ENCODE assay signal across 25 cellular contexts in the genomic region with DNA sequence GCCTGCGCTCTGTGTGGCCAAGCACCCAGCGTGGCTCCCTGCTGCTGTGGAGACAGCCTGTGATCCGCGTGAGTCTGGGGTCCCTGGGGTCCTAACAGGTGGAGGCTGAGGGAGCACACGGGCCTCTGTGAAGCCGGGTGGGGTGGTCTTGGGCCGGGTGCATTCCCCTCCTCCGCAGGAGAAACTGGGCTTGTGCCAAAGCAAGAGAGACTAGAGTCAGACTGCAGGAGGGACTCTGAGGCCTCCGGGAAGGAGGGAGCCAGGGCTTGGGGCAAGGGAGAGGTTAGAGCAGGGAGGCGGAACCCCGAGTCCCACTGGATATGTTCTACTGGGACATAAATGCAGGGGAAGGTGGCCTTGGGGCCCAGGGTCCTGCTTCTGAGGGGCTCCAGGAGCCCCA. TPM values are rescaled to one million over a fixed set of nuclear protein-coding genes. Genes with fewer than 3 reads are reported as not detected.
DNase-seq lines count a peak whose midpoint lies in the region; ATAC-seq, FAIRE-seq and TF ChIP-seq lines count a peak whose summit lies in the region.
"Had no signal": no experiment of that assay in that cellular context is flagged by ENCODE, and none has a peak within 500 bp of the region (broad histone marks: within the 10 kb centered on the region; RNA-seq: fewer than 3 reads in every experiment).

No MANE protein-coding gene starts in this region.

- DNase-seq in activated naive CD4-positive, alpha-beta T cell treated with anti-CD3 and anti-CD28 coated beads, Interleukin-2, amount 50 U/mL, for 72 hours (ENCODE audit: low spot score in 2 of 2), result no peak
- DNase-seq in HepG2 (ENCODE audit: low spot score) (no peak), right lobe of liver (no peak), vagina (ENCODE audit: extremely low spot score in 2 of 2) (no peak), GM23338 (ENCODE audit: low spot score) (no peak)
- DNase-seq: 8988T; CD4-positive, CD25-positive, alpha-beta regulatory T cell; GOT3; HCEC 1CT; Kasumi-1; MV-4-11; NCI-H1105; NCI-H146; NCI-H1930; NCI-H446; NCI-H524 treated with DMSO at 0.1 percent for 48 hours had no signal

- in situ Hi-C loops in HepG2 (cut with HindIII; ENCODE audit: extremely low pct_ligation_motif_present, low pct_unique_long_range_greater_than_20kb), result no loop called here

- TF ChIP-seq POLR2A in HepG2 (IDR thresholded peaks at IDR 0.05; ENCODE audit: insufficient read depth in 1 of 2, low read depth in 2 of 2, low read length in 2 of 2), result no peak
- TF ChIP-seq POLR2A in right lobe of liver (IDR thresholded peaks at IDR 0.05), result no peak
- TF ChIP-seq POLR2A in vagina (IDR thresholded peaks at IDR 0.05), result no peak

- intact Hi-C loops in HepG2 (cut with micrococcal nuclease; ENCODE audit: unreplicated experiment), result no loop called here
- intact Hi-C loops in right lobe of liver (cut with DNase I), result no loop called here
- intact Hi-C loops in vagina (cut with DNase I), result no loop called here

- CTCF ChIA-PET in HepG2 (lab: Yijun Ruan, JAX; ENCODE audit: low intra/inter-chr PET ratio, low total read pairs), result no interaction called here

- H4K20me1 ChIP-seq in HepG2 (ENCODE audit: insufficient read depth, low read length), result no peaks in the 10 kb centered on the region
- H4K20me1 ChIP-seq in GM23338 (replicated peaks; ENCODE audit: insufficient read depth), result no peaks in the 10 kb centered on the region

- no peak for FAIRE-seq in HepG2 (lab: Jason Lieb, UNC)
- FAIRE-seq: D721Med, G401.6, RCC 7860 had no signal

- H3K4me2 ChIP-seq in HepG2 (ENCODE audit: low read depth, low read length), result no peak overlapping the region
- H3K4me2 ChIP-seq in GM23338, result no peak overlapping the region

- no peaks in the 10 kb centered on the region for H3K9me3 Mint-ChIP-seq in activated naive CD4-positive, alpha-beta T cell treated with anti-CD3 and anti-CD28 coated beads, Interleukin-2, amount 50 U/mL, for 24 hours
- no peaks in the 10 kb centered on the region for H3K9me3 Mint-ChIP-seq in activated naive CD4-positive, alpha-beta T cell treated with anti-CD3 and anti-CD28 coated beads, Interleukin-2, amount 50 U/mL, for 72 hours
- H3K9me3 Mint-ChIP-seq in GM23338, result no peaks in the 10 kb centered on the region
- H3K9me3 Mint-ChIP-seq: CD4-positive, CD25-positive, alpha-beta regulatory T cell had no signal

- H3K4me3 ChIP-seq in HepG2 (replicated peaks in 1 of 3; ENCODE audit: insufficient read depth in 1 of 3, low read depth in 2 of 3, low read length in 3 of 3) (no peak overlapping the region), right lobe of liver (no peak overlapping the region), muscle layer of colon (ENCODE audit: low read depth in 1 of 2, low read length in 2 of 2) (no peak overlapping the region), vagina (no peak overlapping the region), GM23338 (no peak overlapping the region)
- H3K4me3 ChIP-seq: SJSA1 had no signal

- no peaks in the 10 kb centered on the region for H3K9me2 ChIP-seq in GM23338 (ENCODE audit: insufficient read depth)

- no CpG with 5 or more reads among the region's 11 CpGs for WGBS in HepG2 (ENCODE audit: low lambda C conversion rate)
- no CpG with 5 or more reads among the region's 11 CpGs for WGBS in right lobe of liver (ENCODE audit: insufficient coverage, low coverage, low lambda C conversion rate, missing lambda C conversion rate)

- BruUV-seq in HepG2 (replicated peaks; lab: Mats Ljungman, UMichigan), result no TSS peak

- H2AFZ ChIP-seq in HepG2 (ENCODE audit: low read length) (no peak overlapping the region), GM23338 (no peak overlapping the region)

- TF ChIP-seq EP300 in HepG2 (IDR thresholded peaks at IDR 0.05; ENCODE audit: low read depth in 2 of 2, low read length in 2 of 2) (no peak), HepG2 (CRISPR knock-in tag; IDR thresholded peaks at IDR 0.05; ENCODE audit: borderline replicate concordance) (no peak)

- no peak for TF ChIP-seq RAD21 in HepG2 (CRISPR knock-in tag; IDR thresholded peaks at IDR 0.05)

- POLR2A ChIA-PET in HepG2 (lab: Yijun Ruan, JAX), result no interaction called here

- H3K4me1 ChIP-seq in HepG2 (ENCODE audit: insufficient read depth, low read length), result peaks cover 44% of the 10 kb centered on the region
- H3K4me1 ChIP-seq in right lobe of liver, result no peaks in the 10 kb centered on the region
- peaks cover 11% of the 10 kb centered on the region for H3K4me1 ChIP-seq in muscle layer of colon (ENCODE audit: insufficient read depth, low read length)
- peaks cover 24% of the 10 kb centered on the region for H3K4me1 ChIP-seq in vagina
- no peaks in the 10 kb centered on the region for H3K4me1 ChIP-seq in GM23338 (ENCODE audit: insufficient read depth)

- H3K27ac ChIP-seq in HepG2 (ENCODE audit: extremely low read length, insufficient read depth, low read length) (no peak overlapping the region), right lobe of liver (no peak overlapping the region), muscle layer of colon (ENCODE audit: low read depth, low read length) (peak overlapping the region; percentile 13), vagina (peak overlapping the region; percentile 7), GM23338 (ENCODE audit: low read depth) (no peak overlapping the region)
- H3K27ac ChIP-seq: SJSA1 had no signal

- no peak for TF ChIP-seq CTCF in HepG2 (CRISPR knock-in tag; IDR thresholded peaks at IDR 0.05)
- TF ChIP-seq CTCF in right lobe of liver (IDR thresholded peaks at IDR 0.05), result no peak
- TF ChIP-seq CTCF in vagina (IDR thresholded peaks at IDR 0.05), result no peak
- TF ChIP-seq CTCF in GM23338 (conservative IDR thresholded peaks at IDR 0.05; ENCODE audit: low read depth in 2 of 2), result no peak

- no peaks in the 10 kb centered on the region for H3K9me3 ChIP-seq in HepG2 (ENCODE audit: low read length)
- H3K9me3 ChIP-seq in right lobe of liver, result no peaks in the 10 kb centered on the region
- H3K9me3 ChIP-seq in muscle layer of colon (ENCODE audit: low read length), result no peaks in the 10 kb centered on the region
- H3K9me3 ChIP-seq in vagina, result no peaks in the 10 kb centered on the region
- H3K9me3 ChIP-seq: SJSA1 had no signal

- no peaks in the 10 kb centered on the region for H3K36me3 Mint-ChIP-seq in activated naive CD4-positive, alpha-beta T cell treated with anti-CD3 and anti-CD28 coated beads, Interleukin-2, amount 50 U/mL, for 24 hours
- H3K36me3 Mint-ChIP-seq in activated naive CD4-positive, alpha-beta T cell treated with anti-CD3 and anti-CD28 coated beads, Interleukin-2, amount 50 U/mL, for 72 hours, result no peaks in the 10 kb centered on the region
- no peaks in the 10 kb centered on the region for H3K36me3 Mint-ChIP-seq in GM23338 (ENCODE audit: low read depth)
- H3K36me3 Mint-ChIP-seq: CD4-positive, CD25-positive, alpha-beta regulatory T cell had no signal

- no peak for ATAC-seq in activated naive CD4-positive, alpha-beta T cell treated with anti-CD3 and anti-CD28 coated beads, Interleukin-2, amount 50 U/mL, for 72 hours
- ATAC-seq in HepG2 (no peak), right lobe of liver (no peak), GM23338 (no peak), HG03280 (IDR thresholded peaks at IDR 0.05; ENCODE audit: unreplicated experiment) (no peak)

- no peak overlapping the region for H3K9ac ChIP-seq in HepG2 (ENCODE audit: insufficient read depth, low read depth, low read length)
- H3K9ac ChIP-seq in muscle layer of colon (ENCODE audit: low read length), result no peak overlapping the region

- H3K79me2 ChIP-seq in HepG2 (ENCODE audit: insufficient read depth, low read length), result no peaks in the 10 kb centered on the region
- no peaks in the 10 kb centered on the region for H3K79me2 ChIP-seq in GM23338 (replicated peaks; ENCODE audit: insufficient read depth)

- H3K36me3 ChIP-seq in HepG2 (replicated peaks in 1 of 2; ENCODE audit: control insufficient read depth in 1 of 2, insufficient read depth in 2 of 2, low read length in 2 of 2), result no peaks in the 10 kb centered on the region
- H3K36me3 ChIP-seq in right lobe of liver, result no peaks in the 10 kb centered on the region
- H3K36me3 ChIP-seq in muscle layer of colon (ENCODE audit: insufficient read depth, low read length), result no peaks in the 10 kb centered on the region
- H3K36me3 ChIP-seq in vagina, result no peaks in the 10 kb centered on the region
- no peaks in the 10 kb centered on the region for H3K36me3 ChIP-seq in GM23338 (ENCODE audit: insufficient read depth)

- H3K27me3 Mint-ChIP-seq in activated naive CD4-positive, alpha-beta T cell treated with anti-CD3 and anti-CD28 coated beads, Interleukin-2, amount 50 U/mL, for 24 hours, result no peaks in the 10 kb centered on the region
- H3K27me3 Mint-ChIP-seq in GM23338 (ENCODE audit: insufficient read depth, low read depth, poor library complexity), result peaks cover 12% of the 10 kb centered on the region
- H3K27me3 Mint-ChIP-seq: CD4-positive, CD25-positive, alpha-beta regulatory T cell had no signal

- H3K4me1 Mint-ChIP-seq in activated naive CD4-positive, alpha-beta T cell treated with anti-CD3 and anti-CD28 coated beads, Interleukin-2, amount 50 U/mL, for 24 hours, result no peaks in the 10 kb centered on the region
- H3K4me1 Mint-ChIP-seq in GM23338, result no peaks in the 10 kb centered on the region
- H3K4me1 Mint-ChIP-seq: CD4-positive, CD25-positive, alpha-beta regulatory T cell had no signal

- H3K4me3 Mint-ChIP-seq in activated naive CD4-positive, alpha-beta T cell treated with anti-CD3 and anti-CD28 coated beads, Interleukin-2, amount 50 U/mL, for 24 hours, result no peak overlapping the region
- H3K4me3 Mint-ChIP-seq in GM23338, result no peak overlapping the region
- H3K4me3 Mint-ChIP-seq: CD4-positive, CD25-positive, alpha-beta regulatory T cell had no signal

- peak overlapping the region; percentile 41 for H3K27ac Mint-ChIP-seq in activated naive CD4-positive, alpha-beta T cell treated with anti-CD3 and anti-CD28 coated beads, Interleukin-2, amount 50 U/mL, for 24 hours
- no peak overlapping the region for H3K27ac Mint-ChIP-seq in activated naive CD4-positive, alpha-beta T cell treated with anti-CD3 and anti-CD28 coated beads, Interleukin-2, amount 50 U/mL, for 72 hours
- H3K27ac Mint-ChIP-seq in GM23338, result no peak overlapping the region
- H3K27ac Mint-ChIP-seq: CD4-positive, CD25-positive, alpha-beta regulatory T cell had no signal

- H3K27me3 ChIP-seq in HepG2 (ENCODE audit: control insufficient read depth in 1 of 2, insufficient read depth in 2 of 2, low read length in 2 of 2), result peaks cover 0 to 9% of the 10 kb centered on the region in 2 experiments; a peak in 2 of 5 replicates
- H3K27me3 ChIP-seq in right lobe of liver, result no peaks in the 10 kb centered on the region
- H3K27me3 ChIP-seq in muscle layer of colon (ENCODE audit: control insufficient read depth in 1 of 2, insufficient read depth in 2 of 2, low read length in 2 of 2), result no peaks in the 10 kb centered on the region
- H3K27me3 ChIP-seq in vagina, result no peaks in the 10 kb centered on the region
- H3K27me3 ChIP-seq in GM23338 (ENCODE audit: insufficient read depth), result no peaks in the 10 kb centered on the region
- H3K27me3 ChIP-seq: SJSA1 had no signal

- H3F3A ChIP-seq in GM23338 (replicated peaks; ENCODE audit: low read depth), result no peaks in the 10 kb centered on the region

RNA-seq across cellular contexts. Expression of a gene that starts 10.5 kb away (rescaled TPM):
- 10 to 100 TPM; 10.6 to 15.6 TPM for total RNA-seq in activated naive CD4-positive, alpha-beta T cell treated with anti-CD3 and anti-CD28 coated beads, Interleukin-2, amount 50 U/mL, for 72 hours
- total RNA-seq in HepG2 (2016; rRNA removed; fragmentation: Illumina TruSeq; extraction: Trizol) (5.4 and 8.0 TPM in 2 replicates), right lobe of liver (10 to 100 TPM in 3 of 6 experiments, 1 to 10 TPM in 3; 5.0 to 26.0 (median 10.4) TPM), vagina (25.0 TPM)
- total RNA-seq in HepG2 (2016; cell fraction: cytosol; rRNA removed; fragmentation: Illumina TruSeq; extraction: Trizol; ENCODE audit: low read depth), result 8.5 and 9.7 TPM in 2 replicates
- 5.7 and 10.6 TPM in 2 replicates for total RNA-seq in HepG2 (2016; cell fraction: insoluble cytoplasmic fraction; rRNA removed; fragmentation: Illumina TruSeq; extraction: Trizol)
- total RNA-seq in HepG2 (2016; cell fraction: membrane; rRNA removed; fragmentation: Illumina TruSeq; extraction: Trizol), result 8.2 and 10.5 TPM in 2 replicates
- 2.7 and 3.8 TPM in 2 replicates for total RNA-seq in HepG2 (2016; cell fraction: nucleus; rRNA removed; fragmentation: Illumina TruSeq; extraction: Trizol)
- polyA plus RNA-seq in HepG2 (2011; rRNA removed) (3.4 and 4.5 TPM in 2 replicates), GM23338 (2016; fragmentation: Nextera tagmentation; extraction: Ambion mirVana) (33.4 and 37.7 TPM in 2 replicates)
- 1.9 and 8.6 TPM in 2 replicates for polyA plus RNA-seq in HepG2 (2011; cell fraction: cytosol; rRNA removed)
- polyA plus RNA-seq in HepG2 (2011; cell fraction: nucleus; rRNA removed), result 4.9 and 10.5 TPM in 2 replicates
- 1.9 and 2.8 TPM in 2 replicates for polyA plus RNA-seq in HepG2 (2012)
- polyA plus RNA-seq in HepG2 (2016; cell fraction: cytosol; fragmentation: Illumina TruSeq; extraction: Trizol; ENCODE audit: low read depth), result 8.4 and 8.5 TPM in 2 replicates
- polyA plus RNA-seq in HepG2 (2016; cell fraction: insoluble cytoplasmic fraction; fragmentation: Illumina TruSeq; extraction: Trizol; ENCODE audit: low read depth), result 4.0 and 5.1 TPM in 2 replicates
- 6.4 and 6.8 TPM in 2 replicates for polyA plus RNA-seq in HepG2 (2016; cell fraction: membrane; fragmentation: Illumina TruSeq; extraction: Trizol; ENCODE audit: low read depth)
- 5.5 and 7.2 TPM in 2 replicates for polyA plus RNA-seq in HepG2 (2016; cell fraction: nucleus; fragmentation: Illumina TruSeq; extraction: Trizol; ENCODE audit: insufficient read depth, low read depth)
- 0.90 and 2.5 TPM in 2 replicates for polyA minus RNA-seq in HepG2 (2011; rRNA and poly(A)+ RNA removed; ENCODE audit: low replicate concordance)
- 1.3 TPM in 1 of 2 replicates, not detected in the other for polyA minus RNA-seq in HepG2 (2011; cell fraction: cytosol; rRNA and poly(A)+ RNA removed)
- polyA minus RNA-seq in HepG2 (2011; cell fraction: nucleus; rRNA and poly(A)+ RNA removed), result 2.6 and 2.8 TPM in 2 replicates
- 21.7 and 53.9 TPM in 2 replicates for total RNA-seq in GM23338 (2014; rRNA removed; shearing (Covaris generic))

RNA-seq across cellular contexts. Expression of a gene that starts 20.4 kb away (rescaled TPM):
- total RNA-seq in activated naive CD4-positive, alpha-beta T cell treated with anti-CD3 and anti-CD28 coated beads, Interleukin-2, amount 50 U/mL, for 72 hours, result 1 to 10 TPM; 1.3 to 1.7 TPM
- total RNA-seq in HepG2 (2016; rRNA removed; fragmentation: Illumina TruSeq; extraction: Trizol), result 3.6 and 7.4 TPM in 2 replicates
- 2.1 TPM in 2 replicates for total RNA-seq in HepG2 (2016; cell fraction: cytosol; rRNA removed; fragmentation: Illumina TruSeq; extraction: Trizol; ENCODE audit: low read depth)
- 3.4 and 7.7 TPM in 2 replicates for total RNA-seq in HepG2 (2016; cell fraction: insoluble cytoplasmic fraction; rRNA removed; fragmentation: Illumina TruSeq; extraction: Trizol)
- 1.7 and 2.5 TPM in 2 replicates for total RNA-seq in HepG2 (2016; cell fraction: membrane; rRNA removed; fragmentation: Illumina TruSeq; extraction: Trizol)
- total RNA-seq in HepG2 (2016; cell fraction: nucleus; rRNA removed; fragmentation: Illumina TruSeq; extraction: Trizol), result 7.9 and 8.9 TPM in 2 replicates
- 3.3 and 7.2 TPM in 2 replicates for polyA plus RNA-seq in HepG2 (2011; rRNA removed)
- polyA plus RNA-seq in HepG2 (2011; cell fraction: cytosol; rRNA removed), result 1.3 and 2.2 TPM in 2 replicates
- 51.0 and 60.5 TPM in 2 replicates for polyA plus RNA-seq in HepG2 (2011; cell fraction: nucleus; rRNA removed)
- polyA plus RNA-seq in HepG2 (2012), result 2.6 and 4.5 TPM in 2 replicates
- 0.79 and 1.0 TPM in 2 replicates for polyA plus RNA-seq in HepG2 (2016; cell fraction: cytosol; fragmentation: Illumina TruSeq; extraction: Trizol; ENCODE audit: low read depth)
- 2.6 and 5.2 TPM in 2 replicates for polyA plus RNA-seq in HepG2 (2016; cell fraction: insoluble cytoplasmic fraction; fragmentation: Illumina TruSeq; extraction: Trizol; ENCODE audit: low read depth)
- polyA plus RNA-seq in HepG2 (2016; cell fraction: membrane; fragmentation: Illumina TruSeq; extraction: Trizol; ENCODE audit: low read depth), result 0.66 and 0.74 TPM in 2 replicates
- 23.4 and 24.3 TPM in 2 replicates for polyA plus RNA-seq in HepG2 (2016; cell fraction: nucleus; fragmentation: Illumina TruSeq; extraction: Trizol; ENCODE audit: insufficient read depth, low read depth)
- polyA minus RNA-seq in HepG2 (2011; rRNA and poly(A)+ RNA removed; ENCODE audit: low replicate concordance), result 2.0 and 6.6 TPM in 2 replicates
- polyA minus RNA-seq in HepG2 (2011; cell fraction: cytosol; rRNA and poly(A)+ RNA removed), result 0.62 and 0.99 TPM in 2 replicates
- 8.3 and 8.4 TPM in 2 replicates for polyA minus RNA-seq in HepG2 (2011; cell fraction: nucleus; rRNA and poly(A)+ RNA removed)
- total RNA-seq in right lobe of liver, result 1 to 10 TPM in 3 of 6 experiments, under 1 TPM in 3; 0.48 to 1.6 (median 1.1) TPM
- 16.9 TPM for total RNA-seq in vagina
- 0.49 and 1.1 TPM in 2 replicates for total RNA-seq in GM23338 (2014; rRNA removed; shearing (Covaris generic))
- polyA plus RNA-seq in GM23338 (2016; fragmentation: Nextera tagmentation; extraction: Ambion mirVana), result 0.63 and 0.92 TPM in 2 replicates

RNA-seq across cellular contexts. Expression of a gene that starts 25.7 kb away (rescaled TPM):
- total RNA-seq in activated naive CD4-positive, alpha-beta T cell treated with anti-CD3 and anti-CD28 coated beads, Interleukin-2, amount 50 U/mL, for 72 hours, result 10 to 100 TPM in 1 of 2 donors, 1 to 10 TPM in 1; 8.5 to 12.3 TPM
- 0.59 and 1.0 TPM in 2 replicates for total RNA-seq in HepG2 (2016; rRNA removed; fragmentation: Illumina TruSeq; extraction: Trizol)
- 0.26 and 0.30 TPM in 2 replicates for total RNA-seq in HepG2 (2016; cell fraction: cytosol; rRNA removed; fragmentation: Illumina TruSeq; extraction: Trizol; ENCODE audit: low read depth)
- total RNA-seq in HepG2 (2016; cell fraction: insoluble cytoplasmic fraction; rRNA removed; fragmentation: Illumina TruSeq; extraction: Trizol), result 0.55 and 1.1 TPM in 2 replicates
- 0.53 and 0.72 TPM in 2 replicates for total RNA-seq in HepG2 (2016; cell fraction: membrane; rRNA removed; fragmentation: Illumina TruSeq; extraction: Trizol)
- 0.72 and 0.81 TPM in 2 replicates for total RNA-seq in HepG2 (2016; cell fraction: nucleus; rRNA removed; fragmentation: Illumina TruSeq; extraction: Trizol)
- 2.4 and 3.4 TPM in 2 replicates for polyA plus RNA-seq in HepG2 (2011; rRNA removed)
- polyA plus RNA-seq in HepG2 (2011; cell fraction: cytosol; rRNA removed), result 1.6 and 2.7 TPM in 2 replicates
- polyA plus RNA-seq in HepG2 (2011; cell fraction: nucleus; rRNA removed), result 11.3 and 15.0 TPM in 2 replicates
- 1.2 and 1.6 TPM in 2 replicates for polyA plus RNA-seq in HepG2 (2012)
- 0.28 and 0.43 TPM in 2 replicates for polyA plus RNA-seq in HepG2 (2016; cell fraction: cytosol; fragmentation: Illumina TruSeq; extraction: Trizol; ENCODE audit: low read depth)
- polyA plus RNA-seq in HepG2 (2016; cell fraction: insoluble cytoplasmic fraction; fragmentation: Illumina TruSeq; extraction: Trizol; ENCODE audit: low read depth), result 0.72 and 1.2 TPM in 2 replicates
- polyA plus RNA-seq in HepG2 (2016; cell fraction: membrane; fragmentation: Illumina TruSeq; extraction: Trizol; ENCODE audit: low read depth), result 0.61 and 1.2 TPM in 2 replicates
- polyA plus RNA-seq in HepG2 (2016; cell fraction: nucleus; fragmentation: Illumina TruSeq; extraction: Trizol; ENCODE audit: insufficient read depth, low read depth), result 3.5 and 3.8 TPM in 2 replicates
- 2.9 and 5.8 TPM in 2 replicates for polyA minus RNA-seq in HepG2 (2011; rRNA and poly(A)+ RNA removed; ENCODE audit: low replicate concordance)
- polyA minus RNA-seq in HepG2 (2011; cell fraction: cytosol; rRNA and poly(A)+ RNA removed), result 1.4 and 1.6 TPM in 2 replicates
- polyA minus RNA-seq in HepG2 (2011; cell fraction: nucleus; rRNA and poly(A)+ RNA removed), result 1.7 TPM in 2 replicates
- 1 to 10 TPM; 1.3 to 4.8 (median 4.1) TPM for total RNA-seq in right lobe of liver
- total RNA-seq in vagina, result 35.4 TPM
- total RNA-seq in GM23338 (2014; rRNA removed; shearing (Covaris generic)), result 21.3 and 23.2 TPM in 2 replicates
- polyA plus RNA-seq in GM23338 (2016; fragmentation: Nextera tagmentation; extraction: Ambion mirVana), result 4.8 and 5.6 TPM in 2 replicates

RNA-seq across cellular contexts. Expression of a gene that starts 46.9 kb away (rescaled TPM):
- 10 to 100 TPM; 12.5 to 16.7 TPM for total RNA-seq in activated naive CD4-positive, alpha-beta T cell treated with anti-CD3 and anti-CD28 coated beads, Interleukin-2, amount 50 U/mL, for 72 hours
- total RNA-seq in HepG2 (2016; rRNA removed; fragmentation: Illumina TruSeq; extraction: Trizol), result 4.3 and 6.0 TPM in 2 replicates
- 0.51 and 0.88 TPM in 2 replicates for total RNA-seq in HepG2 (2016; cell fraction: cytosol; rRNA removed; fragmentation: Illumina TruSeq; extraction: Trizol; ENCODE audit: low read depth)
- 3.9 and 6.1 TPM in 2 replicates for total RNA-seq in HepG2 (2016; cell fraction: insoluble cytoplasmic fraction; rRNA removed; fragmentation: Illumina TruSeq; extraction: Trizol)
- total RNA-seq in HepG2 (2016; cell fraction: membrane; rRNA removed; fragmentation: Illumina TruSeq; extraction: Trizol), result 1.5 TPM in 2 replicates
- 7.0 and 9.4 TPM in 2 replicates for total RNA-seq in HepG2 (2016; cell fraction: nucleus; rRNA removed; fragmentation: Illumina TruSeq; extraction: Trizol)
- 2.0 and 3.3 TPM in 2 replicates for polyA plus RNA-seq in HepG2 (2011; rRNA removed)
- polyA plus RNA-seq in HepG2 (2011; cell fraction: cytosol; rRNA removed), result 1.0 and 1.7 TPM in 2 replicates
- polyA plus RNA-seq in HepG2 (2011; cell fraction: nucleus; rRNA removed), result 20.5 and 27.4 TPM in 2 replicates
- 3.3 TPM in 2 replicates for polyA plus RNA-seq in HepG2 (2012)
- polyA plus RNA-seq in HepG2 (2016; cell fraction: cytosol; fragmentation: Illumina TruSeq; extraction: Trizol; ENCODE audit: low read depth), result 0.61 and 0.67 TPM in 2 replicates
- polyA plus RNA-seq in HepG2 (2016; cell fraction: insoluble cytoplasmic fraction; fragmentation: Illumina TruSeq; extraction: Trizol; ENCODE audit: low read depth), result 3.3 and 4.8 TPM in 2 replicates
- 1.2 and 1.3 TPM in 2 replicates for polyA plus RNA-seq in HepG2 (2016; cell fraction: membrane; fragmentation: Illumina TruSeq; extraction: Trizol; ENCODE audit: low read depth)
- polyA plus RNA-seq in HepG2 (2016; cell fraction: nucleus; fragmentation: Illumina TruSeq; extraction: Trizol; ENCODE audit: insufficient read depth, low read depth), result 37.0 and 38.1 TPM in 2 replicates
- 1.5 and 5.2 TPM in 2 replicates for polyA minus RNA-seq in HepG2 (2011; rRNA and poly(A)+ RNA removed; ENCODE audit: low replicate concordance)
- 0.53 and 1.1 TPM in 2 replicates for polyA minus RNA-seq in HepG2 (2011; cell fraction: cytosol; rRNA and poly(A)+ RNA removed)
- polyA minus RNA-seq in HepG2 (2011; cell fraction: nucleus; rRNA and poly(A)+ RNA removed), result 6.3 and 6.8 TPM in 2 replicates
- total RNA-seq in right lobe of liver, result 1 to 10 TPM; 3.8 to 6.5 (median 5.4) TPM
- total RNA-seq in vagina, result 3.2 TPM
- total RNA-seq in GM23338 (2014; rRNA removed; shearing (Covaris generic)), result 20.4 and 22.7 TPM in 2 replicates
- 8.8 and 10.2 TPM in 2 replicates for polyA plus RNA-seq in GM23338 (2016; fragmentation: Nextera tagmentation; extraction: Ambion mirVana)

RNA-seq across cellular contexts. Expression of a gene that starts 49.2 kb away (rescaled TPM):
- under 1 TPM in 1 of 2 donors, not detected in 1; 0.02 TPM for total RNA-seq in activated naive CD4-positive, alpha-beta T cell treated with anti-CD3 and anti-CD28 coated beads, Interleukin-2, amount 50 U/mL, for 72 hours
- total RNA-seq in HepG2 (2016; rRNA removed; fragmentation: Illumina TruSeq; extraction: Trizol) (0.13 TPM in 1 of 2 replicates, not detected in the other), right lobe of liver (under 1 TPM in 3 of 6 experiments, not detected in 3; 0.09 to 0.80 (median 0.62) TPM), vagina (not detected)
- total RNA-seq in HepG2 (2016; cell fraction: cytosol; rRNA removed; fragmentation: Illumina TruSeq; extraction: Trizol; ENCODE audit: low read depth), result not detected in 2 replicates
- 0.09 TPM in 1 of 2 replicates, not detected in the other for total RNA-seq in HepG2 (2016; cell fraction: insoluble cytoplasmic fraction; rRNA removed; fragmentation: Illumina TruSeq; extraction: Trizol)
- 0.10 TPM in 1 of 2 replicates, not detected in the other for total RNA-seq in HepG2 (2016; cell fraction: membrane; rRNA removed; fragmentation: Illumina TruSeq; extraction: Trizol)
- 0.16 and 0.28 TPM in 2 replicates for total RNA-seq in HepG2 (2016; cell fraction: nucleus; rRNA removed; fragmentation: Illumina TruSeq; extraction: Trizol)
- polyA plus RNA-seq in HepG2 (2011; rRNA removed) (0.03 and 0.09 TPM in 2 replicates), GM23338 (2016; fragmentation: Nextera tagmentation; extraction: Ambion mirVana) (not detected in 2 replicates)
- 0.01 and 0.03 TPM in 2 replicates for polyA plus RNA-seq in HepG2 (2011; cell fraction: cytosol; rRNA removed)
- 0.45 and 0.48 TPM in 2 replicates for polyA plus RNA-seq in HepG2 (2011; cell fraction: nucleus; rRNA removed)
- polyA plus RNA-seq in HepG2 (2012), result 0.04 TPM in 1 of 2 replicates, not detected in the other
- polyA plus RNA-seq in HepG2 (2016; cell fraction: cytosol; fragmentation: Illumina TruSeq; extraction: Trizol; ENCODE audit: low read depth), result not detected in 2 replicates
- not detected in 2 replicates for polyA plus RNA-seq in HepG2 (2016; cell fraction: insoluble cytoplasmic fraction; fragmentation: Illumina TruSeq; extraction: Trizol; ENCODE audit: low read depth)
- polyA plus RNA-seq in HepG2 (2016; cell fraction: membrane; fragmentation: Illumina TruSeq; extraction: Trizol; ENCODE audit: low read depth), result 0.08 TPM in 1 of 2 replicates, not detected in the other
- polyA plus RNA-seq in HepG2 (2016; cell fraction: nucleus; fragmentation: Illumina TruSeq; extraction: Trizol; ENCODE audit: insufficient read depth, low read depth), result 0.14 and 0.17 TPM in 2 replicates
- polyA minus RNA-seq in HepG2 (2011; rRNA and poly(A)+ RNA removed; ENCODE audit: low replicate concordance), result 0.20 and 0.49 TPM in 2 replicates
- polyA minus RNA-seq in HepG2 (2011; cell fraction: cytosol; rRNA and poly(A)+ RNA removed), result not detected in 2 replicates
- polyA minus RNA-seq in HepG2 (2011; cell fraction: nucleus; rRNA and poly(A)+ RNA removed), result 0.39 and 0.50 TPM in 2 replicates
- total RNA-seq in GM23338 (2014; rRNA removed; shearing (Covaris generic)), result 0.14 TPM in 1 of 2 replicates, not detected in the other
- total RNA-seq: CD4-positive, CD25-positive, alpha-beta regulatory T cell; M059J; SJSA1 had no signal
- polyA plus RNA-seq: BJ; CD4-positive, CD25-positive, alpha-beta regulatory T cell had no signal

Comparison
In these comparisons a context has a peak if more than half of its experiments do, and no peak if none do; other contexts are left out.
1. H3K27ac ChIP-seq: peak in muscle layer of colon (single experiment) and vagina (single experiment); none in HepG2 (single experiment), right lobe of liver (0 of 3) and GM23338 (single experiment).